Comparison of ENCODE assay signal across 1 cellular context in the genomic region with DNA sequence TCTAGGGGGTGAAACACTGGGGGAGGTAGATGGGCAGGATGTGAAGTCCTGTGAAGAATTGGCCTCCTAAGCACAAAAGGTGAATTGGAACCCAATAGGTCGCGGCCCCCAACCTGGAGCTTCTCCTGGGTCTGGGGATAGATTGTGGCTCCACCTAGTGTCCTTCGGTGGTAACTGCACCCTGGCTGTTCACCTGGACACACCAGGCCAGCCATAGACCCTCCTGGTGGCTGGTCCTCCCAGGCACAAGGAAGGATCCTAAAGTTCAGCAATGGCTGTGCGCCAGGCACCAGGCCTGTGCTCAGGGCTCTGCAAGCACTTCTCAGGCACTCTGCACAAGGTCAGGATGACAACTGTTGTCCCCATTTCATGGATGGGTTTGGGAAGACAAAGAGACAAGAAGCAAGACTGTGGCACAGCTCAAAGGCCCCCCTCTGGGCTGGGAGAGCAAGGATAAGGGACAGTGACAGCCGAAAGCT.
A peak's percentile ranks its signal among the peaks of the same experiment; 100 is the strongest.
TF ChIP-seq lines count a peak whose summit lies in the region.

No MANE protein-coding gene starts in this region.

TF ChIP-seq in K562, 482 proteins besides CTCF, POLR2A, EP300 and RAD21 (continues in another document):
- TF ChIP-seq YY1 (IDR thresholded peaks at IDR 0.05; ENCODE audit: borderline replicate concordance in 1 of 3, control insufficient read depth in 1 of 3, extremely low read depth in 1 of 3, insufficient read depth in 3 of 3, insufficient read length in 1 of 3, insufficient replicate concordance in 2 of 3, low read depth in 1 of 3, low read length in 2 of 3) (peak in 1 of 3 experiments; percentile 15), L3MBTL2 (IDR thresholded peaks at IDR 0.05) (no peak), ZNF785 (CRISPR knock-in tag; IDR thresholded peaks at IDR 0.05) (no peak), SP1 (CRISPR knock-in tag; IDR thresholded peaks at IDR 0.05) (peak; percentile 48; the same call in 1 of the 2 replicates), PHTF2 (CRISPR knock-in tag; IDR thresholded peaks at IDR 0.05) (no peak), MAZ (CRISPR knock-in tag; conservative IDR thresholded peaks at IDR 0.05 in 1 of 2, IDR thresholded peaks at IDR 0.05 in 1 of 2) (peak; percentile 52 to 53; a peak in 2 of 4 replicates), E2F4 (CRISPR knock-in tag; IDR thresholded peaks at IDR 0.05; ENCODE audit: low read depth) (0 out of 2 replicates have a peak, but pooled peaks have one; percentile 14), DEAF1 (CRISPR knock-in tag; IDR thresholded peaks at IDR 0.05) (peak; percentile 21; the same call in 1 of the 2 replicates), MEF2A (IDR thresholded peaks at IDR 0.05; ENCODE audit: control insufficient read depth, low read depth, low read length) (no peak), ZNF311 (CRISPR knock-in tag; IDR thresholded peaks at IDR 0.05) (no peak), CBX3 (IDR thresholded peaks at IDR 0.05; ENCODE audit: borderline replicate concordance in 1 of 2, low read length in 2 of 2) (0 out of 3 replicates have a peak, but pooled peaks of 1 of the 2 experiments have one; percentile 13), MAX (CRISPR knock-in tag; IDR thresholded peaks at IDR 0.05) (peak; percentile 32; the same call in 1 of the 2 replicates), RB1 (IDR thresholded peaks at IDR 0.05; ENCODE audit: low read depth) (peak; percentile 89), ZBTB2 (IDR thresholded peaks at IDR 0.05) (0 out of 2 replicates have a peak, but pooled peaks have one; percentile 14), KLF6 (CRISPR knock-in tag; IDR thresholded peaks at IDR 0.05; ENCODE audit: borderline replicate concordance) (no peak), NCOA4 (IDR thresholded peaks at IDR 0.05; ENCODE audit: partially characterized antibody) (no peak), TFAP4 (CRISPR knock-in tag; IDR thresholded peaks at IDR 0.05; ENCODE audit: borderline replicate concordance) (0 out of 2 replicates have a peak, but pooled peaks have one; percentile 40), CC2D1A (IDR thresholded peaks at IDR 0.05) (0 out of 2 replicates have a peak, but pooled peaks have one; percentile 32), CHAMP1 (IDR thresholded peaks at IDR 0.05) (no peak), ZNF76 (CRISPR knock-in tag; IDR thresholded peaks at IDR 0.05; ENCODE audit: borderline replicate concordance) (no peak), CTCFL (IDR thresholded peaks at IDR 0.05; ENCODE audit: borderline replicate concordance, insufficient read depth, low read depth, low read length, poor library complexity, severe bottlenecking) (peak; percentile 12), ZFP91 (CRISPR knock-in tag; IDR thresholded peaks at IDR 0.05) (0 out of 2 replicates have a peak, but pooled peaks have one; percentile 50), SMC3 (conservative IDR thresholded peaks at IDR 0.05; ENCODE audit: insufficient read depth, low read depth, low read length) (peak; percentile 76), SLC30A9 (CRISPR knock-in tag; IDR thresholded peaks at IDR 0.05) (no peak), ZBTB7A (IDR thresholded peaks at IDR 0.05; ENCODE audit: borderline replicate concordance, control insufficient read depth, low read depth, low read length) (peak; percentile 71; the same call in 1 of the 2 replicates), CBFB (CRISPR knock-in tag; IDR thresholded peaks at IDR 0.05) (0 out of 2 replicates have a peak, but pooled peaks have one; percentile 12), CTBP1 (IDR thresholded peaks at IDR 0.05; ENCODE audit: borderline replicate concordance) (peak; percentile 69), SMARCA5 (IDR thresholded peaks at IDR 0.05) (no peak)
- TF ChIP-seq, protein P1, sequence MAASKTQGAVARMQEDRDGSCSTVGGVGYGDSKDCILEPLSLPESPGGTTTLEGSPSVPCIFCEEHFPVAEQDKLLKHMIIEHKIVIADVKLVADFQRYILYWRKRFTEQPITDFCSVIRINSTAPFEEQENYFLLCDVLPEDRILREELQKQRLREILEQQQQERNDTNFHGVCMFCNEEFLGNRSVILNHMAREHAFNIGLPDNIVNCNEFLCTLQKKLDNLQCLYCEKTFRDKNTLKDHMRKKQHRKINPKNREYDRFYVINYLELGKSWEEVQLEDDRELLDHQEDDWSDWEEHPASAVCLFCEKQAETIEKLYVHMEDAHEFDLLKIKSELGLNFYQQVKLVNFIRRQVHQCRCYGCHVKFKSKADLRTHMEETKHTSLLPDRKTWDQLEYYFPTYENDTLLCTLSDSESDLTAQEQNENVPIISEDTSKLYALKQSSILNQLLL (CRISPR knock-in tag; IDR thresholded peaks at IDR 0.05; ENCODE audit: borderline replicate concordance), result no peak
- TF ChIP-seq, protein P2, sequence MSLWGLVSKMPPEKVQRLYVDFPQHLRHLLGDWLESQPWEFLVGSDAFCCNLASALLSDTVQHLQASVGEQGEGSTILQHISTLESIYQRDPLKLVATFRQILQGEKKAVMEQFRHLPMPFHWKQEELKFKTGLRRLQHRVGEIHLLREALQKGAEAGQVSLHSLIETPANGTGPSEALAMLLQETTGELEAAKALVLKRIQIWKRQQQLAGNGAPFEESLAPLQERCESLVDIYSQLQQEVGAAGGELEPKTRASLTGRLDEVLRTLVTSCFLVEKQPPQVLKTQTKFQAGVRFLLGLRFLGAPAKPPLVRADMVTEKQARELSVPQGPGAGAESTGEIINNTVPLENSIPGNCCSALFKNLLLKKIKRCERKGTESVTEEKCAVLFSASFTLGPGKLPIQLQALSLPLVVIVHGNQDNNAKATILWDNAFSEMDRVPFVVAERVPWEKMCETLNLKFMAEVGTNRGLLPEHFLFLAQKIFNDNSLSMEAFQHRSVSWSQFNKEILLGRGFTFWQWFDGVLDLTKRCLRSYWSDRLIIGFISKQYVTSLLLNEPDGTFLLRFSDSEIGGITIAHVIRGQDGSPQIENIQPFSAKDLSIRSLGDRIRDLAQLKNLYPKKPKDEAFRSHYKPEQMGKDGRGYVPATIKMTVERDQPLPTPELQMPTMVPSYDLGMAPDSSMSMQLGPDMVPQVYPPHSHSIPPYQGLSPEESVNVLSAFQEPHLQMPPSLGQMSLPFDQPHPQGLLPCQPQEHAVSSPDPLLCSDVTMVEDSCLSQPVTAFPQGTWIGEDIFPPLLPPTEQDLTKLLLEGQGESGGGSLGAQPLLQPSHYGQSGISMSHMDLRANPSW (CRISPR knock-in tag; IDR thresholded peaks at IDR 0.05), result peak; percentile 94; the same call in 1 of the 2 replicates
- TF ChIP-seq, protein P3, sequence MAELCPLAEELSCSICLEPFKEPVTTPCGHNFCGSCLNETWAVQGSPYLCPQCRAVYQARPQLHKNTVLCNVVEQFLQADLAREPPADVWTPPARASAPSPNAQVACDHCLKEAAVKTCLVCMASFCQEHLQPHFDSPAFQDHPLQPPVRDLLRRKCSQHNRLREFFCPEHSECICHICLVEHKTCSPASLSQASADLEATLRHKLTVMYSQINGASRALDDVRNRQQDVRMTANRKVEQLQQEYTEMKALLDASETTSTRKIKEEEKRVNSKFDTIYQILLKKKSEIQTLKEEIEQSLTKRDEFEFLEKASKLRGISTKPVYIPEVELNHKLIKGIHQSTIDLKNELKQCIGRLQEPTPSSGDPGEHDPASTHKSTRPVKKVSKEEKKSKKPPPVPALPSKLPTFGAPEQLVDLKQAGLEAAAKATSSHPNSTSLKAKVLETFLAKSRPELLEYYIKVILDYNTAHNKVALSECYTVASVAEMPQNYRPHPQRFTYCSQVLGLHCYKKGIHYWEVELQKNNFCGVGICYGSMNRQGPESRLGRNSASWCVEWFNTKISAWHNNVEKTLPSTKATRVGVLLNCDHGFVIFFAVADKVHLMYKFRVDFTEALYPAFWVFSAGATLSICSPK (IDR thresholded peaks at IDR 0.05; ENCODE audit: borderline replicate concordance), result no peak
- TF ChIP-seq, protein P4, sequence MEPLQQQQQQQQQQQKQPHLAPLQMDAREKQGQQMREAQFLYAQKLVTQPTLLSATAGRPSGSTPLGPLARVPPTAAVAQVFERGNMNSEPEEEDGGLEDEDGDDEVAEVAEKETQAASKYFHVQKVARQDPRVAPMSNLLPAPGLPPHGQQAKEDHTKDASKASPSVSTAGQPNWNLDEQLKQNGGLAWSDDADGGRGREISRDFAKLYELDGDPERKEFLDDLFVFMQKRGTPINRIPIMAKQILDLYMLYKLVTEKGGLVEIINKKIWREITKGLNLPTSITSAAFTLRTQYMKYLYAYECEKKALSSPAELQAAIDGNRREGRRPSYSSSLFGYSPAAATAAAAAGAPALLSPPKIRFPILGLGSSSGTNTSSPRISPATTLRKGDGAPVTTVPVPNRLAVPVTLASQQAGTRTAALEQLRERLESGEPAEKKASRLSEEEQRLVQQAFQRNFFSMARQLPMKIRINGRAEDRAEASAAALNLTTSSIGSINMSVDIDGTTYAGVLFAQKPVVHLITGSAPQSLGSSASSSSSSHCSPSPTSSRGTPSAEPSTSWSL (CRISPR knock-in tag; IDR thresholded peaks at IDR 0.05; ENCODE audit: borderline replicate concordance), result no peak
